In genomic region chr1:203663294-203663693, GRCh38 we compare ENCODE assay signal across 9 cellular contexts. TPM values are rescaled to one million over a fixed set of nuclear protein-coding genes. Genes with fewer than 3 reads are reported as not detected.
DNase-seq lines count a peak whose midpoint lies in the region; ATAC-seq and TF ChIP-seq lines count a peak whose summit lies in the region.
"Had no signal": no experiment of that assay in that cellular context is flagged by ENCODE, and none has a peak within 500 bp of the region (broad histone marks: within the 10 kb centered on the region; RNA-seq: fewer than 3 reads in every experiment).

No MANE protein-coding gene starts in this region.

- H3K4me3 ChIP-seq in kidney epithelial cell (ENCODE audit: low read depth, low read length) (no peak overlapping the region), upper lobe of right lung (no peak overlapping the region)

- no peaks in the 10 kb centered on the region for H3K27me3 Mint-ChIP-seq in activated naive CD8-positive, alpha-beta T cell

- H3K27me3 ChIP-seq in kidney epithelial cell (ENCODE audit: control insufficient read depth, insufficient read depth, low read length) (no peaks in the 10 kb centered on the region), upper lobe of right lung (no peaks in the 10 kb centered on the region)

- ATAC-seq in upper lobe of right lung, result peak; percentile 42

- H3K27ac ChIP-seq in upper lobe of right lung, result no peak overlapping the region
- H3K27ac ChIP-seq: VCaP had no signal

- peaks cover 29% of the 10 kb centered on the region for H3K4me1 Mint-ChIP-seq in activated naive CD8-positive, alpha-beta T cell (ENCODE audit: low read depth)

- H3K27ac Mint-ChIP-seq in activated naive CD8-positive, alpha-beta T cell, result peak overlapping the region; percentile 24

- H3K9me3 Mint-ChIP-seq in activated naive CD8-positive, alpha-beta T cell (ENCODE audit: low read depth), result no peaks in the 10 kb centered on the region

- no peak for TF ChIP-seq CTCF in kidney epithelial cell (IDR thresholded peaks at IDR 0.05; ENCODE audit: insufficient read depth, low read length, poor library complexity, severe bottlenecking)
- TF ChIP-seq CTCF in upper lobe of right lung (IDR thresholded peaks at IDR 0.05), result no peak
- no peak for TF ChIP-seq CTCF in GM10266 (IDR thresholded peaks at IDR 0.05; ENCODE audit: control insufficient read depth, insufficient read depth, low read depth, missing control alignments)

- H3K36me3 ChIP-seq in kidney epithelial cell (ENCODE audit: control insufficient read depth, insufficient read depth, low read length) (no peaks in the 10 kb centered on the region), upper lobe of right lung (no peaks in the 10 kb centered on the region)

- peaks cover 8% of the 10 kb centered on the region for H3K36me3 Mint-ChIP-seq in activated naive CD8-positive, alpha-beta T cell

- DNase-seq in stimulated activated CD4-positive, alpha-beta T cell treated with anti-CD3 and anti-CD28 coated beads, Interleukin-15, amount 100 ng/mL, for 24 hours, result peak; percentile 40
- no peak for DNase-seq in stimulated activated CD4-positive, alpha-beta T cell treated with anti-CD3 and anti-CD28 coated beads, Interleukin-4, amount 100 ng/mL, for 4 hours
- DNase-seq in kidney epithelial cell (ENCODE audit: low read depth) (peak; percentile 93), upper lobe of right lung (no peak), GM10266 (ENCODE audit: extremely low spot score) (no peak), NCI-H2171 treated with DMSO at 0.1 percent for 48 hours (lab: John Stamatoyannopoulos, UW) (no peak), midbrain (lab: John Stamatoyannopoulos, UW) (no peak)

- no peaks in the 10 kb centered on the region for H3K9me3 ChIP-seq in upper lobe of right lung

- peak overlapping the region; percentile 14 for H3K4me3 Mint-ChIP-seq in activated naive CD8-positive, alpha-beta T cell

- intact Hi-C loops in upper lobe of right lung (cut with DNase I), result no loop called here

- peaks cover 46% of the 10 kb centered on the region for H3K4me1 ChIP-seq in upper lobe of right lung

RNA-seq across cellular contexts. Expression of gene ATP2B4, which starts 36.7 kb away (rescaled TPM):
- total RNA-seq in kidney epithelial cell, result 38.8 and 47.2 TPM in 2 replicates
- 93.8 TPM for total RNA-seq in upper lobe of right lung

Comparison
In these comparisons a context has a peak if more than half of its experiments do, and no peak if none do; other contexts are left out.
1. DNase-seq: peak in stimulated activated CD4-positive, alpha-beta T cell treated with anti-CD3 and anti-CD28 coated beads, Interleukin-15, amount 100 ng/mL, for 24 hours (single experiment) and kidney epithelial cell (single experiment); none in stimulated activated CD4-positive, alpha-beta T cell treated with anti-CD3 and anti-CD28 coated beads, Interleukin-4, amount 100 ng/mL, for 4 hours (0 of 2), upper lobe of right lung (single experiment), GM10266 (single experiment), NCI-H2171 treated with DMSO at 0.1 percent for 48 hours (single experiment) and midbrain (single experiment).